In the genomic region with DNA sequence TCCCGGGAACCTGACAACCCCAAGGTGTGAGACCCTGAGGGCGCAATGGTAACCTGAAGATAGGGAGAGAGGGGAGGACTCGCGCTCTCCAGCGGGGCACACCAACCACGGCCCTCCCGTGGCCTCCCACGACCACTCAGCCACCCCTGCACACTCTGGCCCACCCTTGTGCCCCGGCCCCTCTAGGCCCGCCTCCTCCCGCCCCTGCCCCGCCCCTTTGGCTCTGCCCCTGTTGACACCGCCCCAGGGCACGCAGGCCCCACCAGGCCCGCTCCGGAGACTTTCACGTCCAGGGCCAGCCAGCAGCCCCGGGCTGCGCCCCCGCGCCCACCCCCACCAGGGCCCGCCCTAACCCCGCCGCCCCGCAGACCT, we compare ENCODE assay signal across 9 cellular contexts. TPM values are rescaled to one million over a fixed set of nuclear protein-coding genes. Genes with fewer than 3 reads are reported as not detected.
DNase-seq lines count a peak whose midpoint lies in the region; ATAC-seq lines count a peak whose summit lies in the region.
"Had no signal": no experiment of that assay in that cellular context is flagged by ENCODE, and none has a peak within 500 bp of the region (broad histone marks: within the 10 kb centered on the region; RNA-seq: fewer than 3 reads in every experiment).

No MANE protein-coding gene starts in this region.

- intact Hi-C loops in Right ventricle myocardium superior (cut with DNase I): no loop called here

- H3K9me3 ChIP-seq in thymus (ENCODE audit: control insufficient read depth): no peaks in the 10 kb centered on the region

- peak overlapping the region; percentile 61 for H3K4me3 ChIP-seq in thymus (ENCODE audit: low read length)
- H3K4me3 ChIP-seq: SK-N-MC had no signal

- peaks cover 9% of the 10 kb centered on the region for H3K27me3 Mint-ChIP-seq in activated CD8-positive, alpha-beta memory T cell treated with anti-CD3 and anti-CD28 coated beads, Interleukin-2, amount 10 ng/mL, durations not matched to agents 7 days and 5 days

- peak overlapping the region; percentile 82 for H3K4me3 Mint-ChIP-seq in activated CD8-positive, alpha-beta memory T cell treated with anti-CD3 and anti-CD28 coated beads, Interleukin-2, amount 10 ng/mL, durations not matched to agents 7 days and 5 days

- peaks cover 14% of the 10 kb centered on the region for H3K27me3 ChIP-seq in thymus (ENCODE audit: control insufficient read depth, insufficient read depth)

- CTCF ChIA-PET in activated CD8-positive, alpha-beta memory T cell treated with anti-CD3 and anti-CD28 coated beads, Interleukin-2, amount 10 ng/mL, durations not matched to agents 7 days and 5 days (lab: Charles Lee): interaction anchor here (1.0 to 7.8 kb wide), 7 partner anchors 9 to 115 kb away, joined by 3 to 61 read pairs (median 7); partner anchors contain the start of gene ABCB8

- H3K27ac Mint-ChIP-seq in activated CD8-positive, alpha-beta memory T cell treated with anti-CD3 and anti-CD28 coated beads, Interleukin-2, amount 10 ng/mL, durations not matched to agents 7 days and 5 days: no peak overlapping the region

- H3K36me3 Mint-ChIP-seq in activated CD8-positive, alpha-beta memory T cell treated with anti-CD3 and anti-CD28 coated beads, Interleukin-2, amount 10 ng/mL, durations not matched to agents 7 days and 5 days: peaks cover 2% of the 10 kb centered on the region

- no peak for DNase-seq in activated CD8-positive, alpha-beta memory T cell treated with anti-CD3 and anti-CD28 coated beads, Interleukin-2, amount 10 ng/mL, durations not matched to agents 7 days and 5 days
- DNase-seq in activated CD8-positive, alpha-beta memory T cell treated with anti-CD3 and anti-CD28 coated beads, Interleukin-2, amount 50 U/mL, for 48 hours: no peak
- DNase-seq in Right ventricle myocardium superior: no peak
- no peak for DNase-seq in islet precursor cell
- DNase-seq: KG1 had no signal

- peaks cover 66% of the 10 kb centered on the region for H3K4me1 Mint-ChIP-seq in activated CD8-positive, alpha-beta memory T cell treated with anti-CD3 and anti-CD28 coated beads, Interleukin-2, amount 10 ng/mL, durations not matched to agents 7 days and 5 days

- H3K4me1 ChIP-seq in thymus (ENCODE audit: control insufficient read depth, insufficient read depth, low read length): peaks cover 4% of the 10 kb centered on the region

- 17% methylated on average over 25 of the region's 25 CpGs for WGBS in thymus

- H3K36me3 ChIP-seq in thymus (ENCODE audit: control insufficient read depth, insufficient read depth): no peaks in the 10 kb centered on the region

- ATAC-seq in activated CD8-positive, alpha-beta memory T cell treated with anti-CD3 and anti-CD28 coated beads, Interleukin-2, amount 10 ng/mL, durations not matched to agents 7 days and 5 days: no peak
- peak; percentile 28 for ATAC-seq in Right ventricle myocardium superior (ENCODE audit: poor library complexity)
- ATAC-seq in HG02885 (IDR thresholded peaks at IDR 0.05; ENCODE audit: poor library complexity, unreplicated experiment): no peak

- no peaks in the 10 kb centered on the region for H3K9me3 Mint-ChIP-seq in activated CD8-positive, alpha-beta memory T cell treated with anti-CD3 and anti-CD28 coated beads, Interleukin-2, amount 10 ng/mL, durations not matched to agents 7 days and 5 days (ENCODE audit: low read depth)

- H3K27ac ChIP-seq in thymus (ENCODE audit: low read depth): no peak overlapping the region
- H3K27ac ChIP-seq: C4-2B, SK-N-MC had no signal

RNA-seq across cellular contexts. Expression of gene ATG9B, which starts 11.0 kb away (rescaled TPM):
- 1 to 10 TPM; 2.3 to 3.4 TPM for total RNA-seq in activated CD8-positive, alpha-beta memory T cell treated with anti-CD3 and anti-CD28 coated beads, Interleukin-2, amount 10 ng/mL, durations not matched to agents 7 days and 5 days
- total RNA-seq in Right ventricle myocardium superior: not detected
- polyA plus RNA-seq in thymus: 8.0 TPM

RNA-seq across cellular contexts. Expression of gene ABCB8, which starts 14.9 kb away (rescaled TPM):
- total RNA-seq in activated CD8-positive, alpha-beta memory T cell treated with anti-CD3 and anti-CD28 coated beads, Interleukin-2, amount 10 ng/mL, durations not matched to agents 7 days and 5 days: 10 to 100 TPM; 50.3 to 52.4 TPM
- 24.6 TPM for total RNA-seq in Right ventricle myocardium superior
- 33.8 TPM for polyA plus RNA-seq in thymus

RNA-seq across cellular contexts. Expression of gene NOS3, which starts 22.5 kb away (rescaled TPM):
- total RNA-seq in activated CD8-positive, alpha-beta memory T cell treated with anti-CD3 and anti-CD28 coated beads, Interleukin-2, amount 10 ng/mL, durations not matched to agents 7 days and 5 days: 10 to 100 TPM in 1 of 2 experiments, 1 to 10 TPM in 1; 6.4 to 10.8 TPM
- 10.0 TPM for total RNA-seq in Right ventricle myocardium superior
- 3.0 TPM for polyA plus RNA-seq in thymus

RNA-seq across cellular contexts. Expression of gene ASIC3, which starts 35.0 kb away (rescaled TPM):
- total RNA-seq in activated CD8-positive, alpha-beta memory T cell treated with anti-CD3 and anti-CD28 coated beads, Interleukin-2, amount 10 ng/mL, durations not matched to agents 7 days and 5 days: 1 to 10 TPM; 3.9 to 5.3 TPM
- total RNA-seq in Right ventricle myocardium superior: 6.5 TPM
- 10.6 TPM for polyA plus RNA-seq in thymus

RNA-seq across cellular contexts. Expression of gene KCNH2, which starts 35.2 kb away (rescaled TPM):
- under 1 TPM in 1 of 2 experiments, not detected in 1; 0.07 TPM for total RNA-seq in activated CD8-positive, alpha-beta memory T cell treated with anti-CD3 and anti-CD28 coated beads, Interleukin-2, amount 10 ng/mL, durations not matched to agents 7 days and 5 days
- total RNA-seq in Right ventricle myocardium superior: 88.9 TPM
- 1.5 TPM for polyA plus RNA-seq in thymus
